In the genomic region with DNA sequence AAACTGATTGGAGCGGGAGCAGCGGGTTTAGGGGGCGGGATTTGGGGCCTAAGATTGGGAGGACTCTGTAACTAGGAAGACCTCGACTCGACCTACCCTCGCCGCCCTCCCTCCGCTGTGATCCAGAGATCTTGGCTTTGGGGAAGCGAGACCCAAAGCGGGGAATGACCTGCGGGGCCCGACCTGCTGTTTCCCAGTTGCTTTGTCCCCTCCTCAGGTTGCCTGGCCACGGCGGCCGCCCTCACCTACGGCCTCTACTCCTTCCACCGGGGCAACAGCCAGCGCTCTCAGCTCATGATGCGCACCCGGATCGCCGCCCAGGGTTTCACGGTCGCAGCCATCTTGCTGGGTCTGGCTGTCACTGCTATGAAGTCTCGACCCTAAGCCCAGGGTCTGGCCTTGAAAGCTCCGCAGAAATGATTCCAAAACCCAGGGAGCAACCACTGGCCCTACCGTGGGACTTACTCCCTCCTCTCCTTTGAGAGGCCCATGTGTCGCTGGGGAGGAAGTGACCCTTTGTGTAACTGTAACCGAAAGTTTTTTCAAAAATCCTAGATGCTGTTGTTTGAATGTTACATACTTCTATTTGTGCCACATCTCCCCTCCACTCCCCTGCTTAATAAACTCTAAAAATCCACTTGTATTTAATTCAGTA, we compare ENCODE assay signal across 1 cellular context.
TF ChIP-seq lines count a peak whose summit lies in the region.

No MANE protein-coding gene starts in this region.

TF ChIP-seq in HCT116, 20 proteins besides CTCF, POLR2A, EP300 and RAD21 (continued from another document):
- TF ChIP-seq, protein P1, sequence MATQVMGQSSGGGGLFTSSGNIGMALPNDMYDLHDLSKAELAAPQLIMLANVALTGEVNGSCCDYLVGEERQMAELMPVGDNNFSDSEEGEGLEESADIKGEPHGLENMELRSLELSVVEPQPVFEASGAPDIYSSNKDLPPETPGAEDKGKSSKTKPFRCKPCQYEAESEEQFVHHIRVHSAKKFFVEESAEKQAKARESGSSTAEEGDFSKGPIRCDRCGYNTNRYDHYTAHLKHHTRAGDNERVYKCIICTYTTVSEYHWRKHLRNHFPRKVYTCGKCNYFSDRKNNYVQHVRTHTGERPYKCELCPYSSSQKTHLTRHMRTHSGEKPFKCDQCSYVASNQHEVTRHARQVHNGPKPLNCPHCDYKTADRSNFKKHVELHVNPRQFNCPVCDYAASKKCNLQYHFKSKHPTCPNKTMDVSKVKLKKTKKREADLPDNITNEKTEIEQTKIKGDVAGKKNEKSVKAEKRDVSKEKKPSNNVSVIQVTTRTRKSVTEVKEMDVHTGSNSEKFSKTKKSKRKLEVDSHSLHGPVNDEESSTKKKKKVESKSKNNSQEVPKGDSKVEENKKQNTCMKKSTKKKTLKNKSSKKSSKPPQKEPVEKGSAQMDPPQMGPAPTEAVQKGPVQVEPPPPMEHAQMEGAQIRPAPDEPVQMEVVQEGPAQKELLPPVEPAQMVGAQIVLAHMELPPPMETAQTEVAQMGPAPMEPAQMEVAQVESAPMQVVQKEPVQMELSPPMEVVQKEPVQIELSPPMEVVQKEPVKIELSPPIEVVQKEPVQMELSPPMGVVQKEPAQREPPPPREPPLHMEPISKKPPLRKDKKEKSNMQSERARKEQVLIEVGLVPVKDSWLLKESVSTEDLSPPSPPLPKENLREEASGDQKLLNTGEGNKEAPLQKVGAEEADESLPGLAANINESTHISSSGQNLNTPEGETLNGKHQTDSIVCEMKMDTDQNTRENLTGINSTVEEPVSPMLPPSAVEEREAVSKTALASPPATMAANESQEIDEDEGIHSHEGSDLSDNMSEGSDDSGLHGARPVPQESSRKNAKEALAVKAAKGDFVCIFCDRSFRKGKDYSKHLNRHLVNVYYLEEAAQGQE (IDR thresholded peaks at IDR 0.05; ENCODE audit: low read depth): no peak
- TF ChIP-seq CBX3 (IDR thresholded peaks at IDR 0.05; ENCODE audit: low read depth): no peak
- no peak for TF ChIP-seq CEBPB (IDR thresholded peaks at IDR 0.05; ENCODE audit: low read depth)
- no peak for TF ChIP-seq TCF7L2 (IDR thresholded peaks at IDR 0.05; ENCODE audit: borderline replicate concordance, extremely low read depth, insufficient read depth, insufficient read length)
- TF ChIP-seq YY1 (IDR thresholded peaks at IDR 0.05; ENCODE audit: extremely low read depth, insufficient replicate concordance, low read depth, low read length): peak; percentile 63
TF ChIP-seq in HCT116: peak in this region for 3.
